In genomic region chr6:134178230-134179044, GRCh38 we compare ENCODE assay signal across 1 cellular context.
TF ChIP-seq lines count a peak whose summit lies in the region.

No MANE protein-coding gene starts in this region.

TF ChIP-seq in HepG2, 621 proteins besides CTCF, POLR2A, EP300 and RAD21 (continued from another document and continues in another):
- TF ChIP-seq PRDM4 (CRISPR knock-in tag; IDR thresholded peaks at IDR 0.05; ENCODE audit: borderline replicate concordance) (no peak), PCBP1 (IDR thresholded peaks at IDR 0.05; ENCODE audit: borderline replicate concordance, low read depth, low read length) (no peak), MAF1 (CRISPR knock-in tag; IDR thresholded peaks at IDR 0.05; ENCODE audit: borderline replicate concordance) (no peak), CHD4 (IDR thresholded peaks at IDR 0.05; ENCODE audit: borderline replicate concordance, low read length) (0 out of 2 replicates have a peak, but pooled peaks have one; percentile 23), ZNF850 (CRISPR knock-in tag; conservative IDR thresholded peaks at IDR 0.05) (no peak), KDM2A (CRISPR knock-in tag; IDR thresholded peaks at IDR 0.05; ENCODE audit: borderline replicate concordance, low read depth) (0 out of 2 replicates have a peak, but pooled peaks have one; percentile 36), ZBTB1 (CRISPR knock-in tag; IDR thresholded peaks at IDR 0.05; ENCODE audit: borderline replicate concordance) (no peak), SALL1 (CRISPR knock-in tag; IDR thresholded peaks at IDR 0.05) (0 out of 2 replicates have a peak, but pooled peaks have one; percentile 23), ZNF260 (CRISPR knock-in tag; IDR thresholded peaks at IDR 0.05; ENCODE audit: borderline replicate concordance, low read depth) (no peak), ZNF746 (CRISPR knock-in tag; IDR thresholded peaks at IDR 0.05) (no peak), TEAD3 (CRISPR knock-in tag; optimal IDR thresholded peaks at IDR 0.05; ENCODE audit: borderline replicate concordance) (peak; percentile 65), ZC3H4 (CRISPR knock-in tag; IDR thresholded peaks at IDR 0.05; ENCODE audit: borderline replicate concordance) (no peak), HNRNPK (IDR thresholded peaks at IDR 0.05; ENCODE audit: low read depth, low read length, poor library complexity, severe bottlenecking) (no peak), FOSL2 (CRISPR knock-in tag; IDR thresholded peaks at IDR 0.05) (no peak), TCF7 (IDR thresholded peaks at IDR 0.05; ENCODE audit: low read depth) (0 out of 2 replicates have a peak, but pooled peaks have one; percentile 6), ZNF407 (CRISPR knock-in tag; IDR thresholded peaks at IDR 0.05; ENCODE audit: not compliant biosample characterization) (no peak), PAWR (CRISPR knock-in tag; IDR thresholded peaks at IDR 0.05; ENCODE audit: borderline replicate concordance) (no peak), ZNF34 (CRISPR knock-in tag; IDR thresholded peaks at IDR 0.05; ENCODE audit: borderline replicate concordance) (no peak), BCLAF1 (IDR thresholded peaks at IDR 0.05) (no peak), ZFP1 (CRISPR knock-in tag; IDR thresholded peaks at IDR 0.05) (no peak), CBX1 (IDR thresholded peaks at IDR 0.05; ENCODE audit: low read depth) (no peak), ZKSCAN1 (IDR thresholded peaks at IDR 0.05; ENCODE audit: low read length) (no peak), ZNF282 (IDR thresholded peaks at IDR 0.05; ENCODE audit: partially characterized antibody) (no peak), CREB1 (IDR thresholded peaks at IDR 0.05) (no peak), CREB1 (CRISPR knock-in tag; IDR thresholded peaks at IDR 0.05) (peak; percentile 21; the same call in 1 of the 2 replicates), XRCC5 (optimal IDR thresholded peaks at IDR 0.05; ENCODE audit: low read length) (peak; percentile 54), CENPT (CRISPR knock-in tag; IDR thresholded peaks at IDR 0.05; ENCODE audit: low read depth) (no peak), SUZ12 (IDR thresholded peaks at IDR 0.05; ENCODE audit: low read depth, low read length) (no peak), HNRNPLL (IDR thresholded peaks at IDR 0.05; ENCODE audit: low read depth, low read length, poor library complexity, severe bottlenecking) (no peak), ZNF124 (CRISPR knock-in tag; IDR thresholded peaks at IDR 0.05) (no peak), ARID5B (CRISPR knock-in tag; IDR thresholded peaks at IDR 0.05) (peak; percentile 40; the same call in 1 of the 2 replicates), ZZZ3 (CRISPR knock-in tag; IDR thresholded peaks at IDR 0.05; ENCODE audit: borderline replicate concordance) (no peak), ZNF816 (CRISPR knock-in tag; IDR thresholded peaks at IDR 0.05; ENCODE audit: borderline replicate concordance) (no peak), ZMYM4 (CRISPR knock-in tag; IDR thresholded peaks at IDR 0.05) (peak; percentile 73), ZNF713 (CRISPR knock-in tag; IDR thresholded peaks at IDR 0.05) (no peak)
- TF ChIP-seq, protein P1, sequence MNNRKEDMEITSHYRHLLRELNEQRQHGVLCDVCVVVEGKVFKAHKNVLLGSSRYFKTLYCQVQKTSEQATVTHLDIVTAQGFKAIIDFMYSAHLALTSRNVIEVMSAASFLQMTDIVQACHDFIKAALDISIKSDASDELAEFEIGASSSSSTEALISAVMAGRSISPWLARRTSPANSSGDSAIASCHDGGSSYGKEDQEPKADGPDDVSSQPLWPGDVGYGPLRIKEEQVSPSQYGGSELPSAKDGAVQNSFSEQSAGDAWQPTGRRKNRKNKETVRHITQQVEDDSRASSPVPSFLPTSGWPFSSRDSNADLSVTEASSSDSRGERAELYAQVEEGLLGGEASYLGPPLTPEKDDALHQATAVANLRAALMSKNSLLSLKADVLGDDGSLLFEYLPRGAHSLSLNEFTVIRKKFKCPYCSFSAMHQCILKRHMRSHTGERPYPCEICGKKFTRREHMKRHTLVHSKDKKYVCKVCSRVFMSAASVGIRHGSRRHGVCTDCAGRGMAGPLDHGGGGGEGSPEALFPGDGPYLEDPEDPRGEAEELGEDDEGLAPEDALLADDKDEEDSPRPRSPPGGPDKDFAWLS (CRISPR knock-in tag; IDR thresholded peaks at IDR 0.05; ENCODE audit: borderline replicate concordance) = no peak
- TF ChIP-seq, protein P2, sequence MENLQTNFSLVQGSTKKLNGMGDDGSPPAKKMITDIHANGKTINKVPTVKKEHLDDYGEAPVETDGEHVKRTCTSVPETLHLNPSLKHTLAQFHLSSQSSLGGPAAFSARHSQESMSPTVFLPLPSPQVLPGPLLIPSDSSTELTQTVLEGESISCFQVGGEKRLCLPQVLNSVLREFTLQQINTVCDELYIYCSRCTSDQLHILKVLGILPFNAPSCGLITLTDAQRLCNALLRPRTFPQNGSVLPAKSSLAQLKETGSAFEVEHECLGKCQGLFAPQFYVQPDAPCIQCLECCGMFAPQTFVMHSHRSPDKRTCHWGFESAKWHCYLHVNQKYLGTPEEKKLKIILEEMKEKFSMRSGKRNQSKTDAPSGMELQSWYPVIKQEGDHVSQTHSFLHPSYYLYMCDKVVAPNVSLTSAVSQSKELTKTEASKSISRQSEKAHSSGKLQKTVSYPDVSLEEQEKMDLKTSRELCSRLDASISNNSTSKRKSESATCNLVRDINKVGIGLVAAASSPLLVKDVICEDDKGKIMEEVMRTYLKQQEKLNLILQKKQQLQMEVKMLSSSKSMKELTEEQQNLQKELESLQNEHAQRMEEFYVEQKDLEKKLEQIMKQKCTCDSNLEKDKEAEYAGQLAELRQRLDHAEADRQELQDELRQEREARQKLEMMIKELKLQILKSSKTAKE (CRISPR knock-in tag; IDR thresholded peaks at IDR 0.05; ENCODE audit: borderline replicate concordance) = 0 out of 2 replicates have a peak, but pooled peaks have one; percentile 29
